ENCODE assay signal across 20 cellular contexts in the genomic region with DNA sequence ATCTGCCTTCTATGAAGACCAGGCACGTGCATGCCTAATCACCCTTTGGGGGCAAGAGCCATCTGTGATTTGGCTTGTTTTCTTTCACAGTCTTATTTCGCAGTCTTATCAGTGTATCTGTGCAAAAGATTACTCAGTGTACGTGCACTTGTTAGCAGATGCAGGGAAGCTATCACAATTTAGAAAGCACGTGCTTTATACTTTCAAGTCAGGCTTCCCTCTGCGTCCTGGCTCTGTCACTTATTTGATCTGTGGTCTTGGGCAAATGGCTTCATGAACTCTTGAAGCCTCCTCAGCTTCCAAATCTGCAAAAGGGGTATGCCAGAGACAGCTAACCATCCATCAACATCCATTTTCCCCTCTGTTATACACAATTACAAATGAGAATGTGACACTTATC.
DNase-seq lines count a peak whose midpoint lies in the region; ATAC-seq and TF ChIP-seq lines count a peak whose summit lies in the region.
"Had no signal": no experiment of that assay in that cellular context is flagged by ENCODE, and none has a peak within 500 bp of the region (broad histone marks: within the 10 kb centered on the region; RNA-seq: fewer than 3 reads in every experiment).

No MANE protein-coding gene starts in this region.

- H3K79me2 ChIP-seq in Karpas-422 (ENCODE audit: low read length): no peaks in the 10 kb centered on the region

- TF ChIP-seq CTCF in CD8-positive, alpha-beta T cell (IDR thresholded peaks at IDR 0.05): no peak
- TF ChIP-seq CTCF in type B pancreatic cell (conservative IDR thresholded peaks at IDR 0.05): no peak

- no peak overlapping the region for H3K9ac ChIP-seq in Karpas-422 (ENCODE audit: low read length)
- no peak overlapping the region for H3K9ac ChIP-seq in rectal smooth muscle tissue (ENCODE audit: low read length)

- POLR2A ChIA-PET in CD8-positive, alpha-beta T cell (lab: Charles Lee): interaction anchor here (1.0 kb wide), 1 partner anchor 140 kb away, joined by 3 read pairs; no protein-coding TSS in a partner anchor

- H2AFZ ChIP-seq in Karpas-422 (ENCODE audit: low read length): no peak overlapping the region

- peaks cover 5% of the 10 kb centered on the region for H3K4me1 ChIP-seq in CD8-positive, alpha-beta T cell (ENCODE audit: insufficient read depth, low read length)
- H3K4me1 ChIP-seq in Karpas-422 (ENCODE audit: low read length) (peaks cover 32% of the 10 kb centered on the region), rectal smooth muscle tissue (ENCODE audit: control insufficient read depth, insufficient read depth, low read length) (peaks cover 12% of the 10 kb centered on the region)

- H3K27me3 ChIP-seq in CD8-positive, alpha-beta T cell (ENCODE audit: insufficient read depth, low read length): no peaks in the 10 kb centered on the region
- H3K27me3 ChIP-seq in Karpas-422 (ENCODE audit: low read length) (no peaks in the 10 kb centered on the region), rectal smooth muscle tissue (ENCODE audit: control insufficient read depth, insufficient read depth, low read length) (no peaks in the 10 kb centered on the region)

- CTCF ChIA-PET in CD8-positive, alpha-beta T cell (lab: Charles Lee): no interaction called here

- no peaks in the 10 kb centered on the region for H3K9me3 Mint-ChIP-seq in CD8-positive, alpha-beta T cell
- H3K9me3 Mint-ChIP-seq in central memory CD8-positive, alpha-beta T cell: no peaks in the 10 kb centered on the region
- H3K9me3 Mint-ChIP-seq in type B pancreatic cell: peaks cover 6% of the 10 kb centered on the region
- H3K9me3 Mint-ChIP-seq: activated CD4-positive, alpha-beta memory T cell treated with anti-CD3 and anti-CD28 coated beads for 36 hours; activated T-cell treated with anti-CD3 and anti-CD28 coated beads, Interleukin-2, amount 50 U/mL, for 4 hours; memory B cell; nephron progenitor cell had no signal

- peaks cover 23% of the 10 kb centered on the region for H4K20me1 ChIP-seq in Karpas-422 (ENCODE audit: insufficient read depth, low read depth, low read length)

- ATAC-seq in CD8-positive, alpha-beta T cell: no peak
- ATAC-seq in central memory CD8-positive, alpha-beta T cell (replicated peaks; ENCODE audit: extremely low read depth, poor library complexity, severe bottlenecking): no peak
- ATAC-seq: K562 had no signal

- H3K36me3 ChIP-seq in CD8-positive, alpha-beta T cell (ENCODE audit: insufficient read depth, low read length): no peaks in the 10 kb centered on the region
- no peaks in the 10 kb centered on the region for H3K36me3 ChIP-seq in Karpas-422 (ENCODE audit: insufficient read depth, low read length)
- H3K36me3 ChIP-seq in rectal smooth muscle tissue (ENCODE audit: control insufficient read depth, insufficient read depth, low read length): no peaks in the 10 kb centered on the region
- H3K36me3 ChIP-seq: WERI-Rb-1 had no signal

- no peak for DNase-seq in CD8-positive, alpha-beta T cell
- DNase-seq in Karpas-422 (no peak), EL (no peak), type B pancreatic cell (ENCODE audit: extremely low spot score, unreplicated experiment) (no peak), T1000 (lab: John Stamatoyannopoulos, UW) (no peak)
- no peak for DNase-seq in central memory CD8-positive, alpha-beta T cell (ENCODE audit: low spot score in 2 of 2)
- DNase-seq: activated naive CD4-positive, alpha-beta T cell treated with anti-CD3 and anti-CD28 coated beads, Interleukin-2, amount 10 ng/mL, durations not matched to agents 7 days and 5 days; activated T-cell treated with anti-CD3 and anti-CD28 coated beads, Interleukin-2, amount 50 U/mL, for 4 hours; kidney glomerular epithelial cell; NCI-H1048; NCI-H2081; NCI-H510A; nephron progenitor cell; stimulated activated CD4-positive, alpha-beta T cell treated with anti-CD3 and anti-CD28 coated beads, Interleukin-4, amount 100 ng/mL, for 24 hours had no signal

- H3K4me2 ChIP-seq in Karpas-422 (ENCODE audit: low read depth, low read length, poor library complexity, severe bottlenecking): peak overlapping the region; percentile 36

- H3K36me3 Mint-ChIP-seq in CD8-positive, alpha-beta T cell: peaks cover 9% of the 10 kb centered on the region
- H3K36me3 Mint-ChIP-seq in central memory CD8-positive, alpha-beta T cell (ENCODE audit: insufficient read depth): peaks cover 6% of the 10 kb centered on the region
- peaks cover 5% of the 10 kb centered on the region for H3K36me3 Mint-ChIP-seq in type B pancreatic cell

- no peak overlapping the region for H3K4me3 Mint-ChIP-seq in CD8-positive, alpha-beta T cell
- no peak overlapping the region for H3K4me3 Mint-ChIP-seq in central memory CD8-positive, alpha-beta T cell
- H3K4me3 Mint-ChIP-seq in type B pancreatic cell: no peak overlapping the region
- H3K4me3 Mint-ChIP-seq: activated CD4-positive, alpha-beta memory T cell treated with anti-CD3 and anti-CD28 coated beads for 36 hours; activated naive CD4-positive, alpha-beta T cell treated with anti-CD3 and anti-CD28 coated beads, Interleukin-2, amount 10 ng/mL, durations not matched to agents 7 days and 5 days; activated T-cell treated with anti-CD3 and anti-CD28 coated beads, Interleukin-2, amount 50 U/mL, for 4 hours; memory B cell; nephron progenitor cell had no signal

- peaks cover 23% of the 10 kb centered on the region for H3K4me1 Mint-ChIP-seq in CD8-positive, alpha-beta T cell (ENCODE audit: low read depth)
- peaks cover 34% of the 10 kb centered on the region for H3K4me1 Mint-ChIP-seq in central memory CD8-positive, alpha-beta T cell
- peaks cover 24% of the 10 kb centered on the region for H3K4me1 Mint-ChIP-seq in type B pancreatic cell (ENCODE audit: unreplicated experiment)

- intact Hi-C loops in CD8-positive, alpha-beta T cell (cut with DNase I, micrococcal nuclease): no loop called here

- H3K4me3 ChIP-seq in CD8-positive, alpha-beta T cell (ENCODE audit: low read depth, low read length): no peak overlapping the region
- H3K4me3 ChIP-seq in Karpas-422 (ENCODE audit: low read length) (no peak overlapping the region), rectal smooth muscle tissue (ENCODE audit: low read length) (no peak overlapping the region)
- H3K4me3 ChIP-seq: K562 had no signal

- no peaks in the 10 kb centered on the region for H3K9me3 ChIP-seq in CD8-positive, alpha-beta T cell (ENCODE audit: low read length)
- H3K9me3 ChIP-seq in Karpas-422 (ENCODE audit: low read length): no peaks in the 10 kb centered on the region

- H3K27ac Mint-ChIP-seq in CD8-positive, alpha-beta T cell: peak overlapping the region; percentile 22
- H3K27ac Mint-ChIP-seq in central memory CD8-positive, alpha-beta T cell (ENCODE audit: low read depth): peak overlapping the region; percentile 14
- no peak overlapping the region for H3K27ac Mint-ChIP-seq in type B pancreatic cell
- H3K27ac Mint-ChIP-seq: activated CD4-positive, alpha-beta memory T cell treated with anti-CD3 and anti-CD28 coated beads for 36 hours had no signal

- H3K27ac ChIP-seq in CD8-positive, alpha-beta T cell (ENCODE audit: low read depth, low read length): no peak overlapping the region
- H3K27ac ChIP-seq in Karpas-422 (ENCODE audit: low read length) (no peak overlapping the region), rectal smooth muscle tissue (ENCODE audit: low read depth, low read length) (peak overlapping the region; percentile 89)
- H3K27ac ChIP-seq: WERI-Rb-1 had no signal

- H3K9me2 ChIP-seq in Karpas-422 (replicated peaks; ENCODE audit: insufficient read depth, low read length): no peaks in the 10 kb centered on the region

- H3K27me3 Mint-ChIP-seq in CD8-positive, alpha-beta T cell (ENCODE audit: low read depth): no peaks in the 10 kb centered on the region
- no peaks in the 10 kb centered on the region for H3K27me3 Mint-ChIP-seq in central memory CD8-positive, alpha-beta T cell
- H3K27me3 Mint-ChIP-seq in type B pancreatic cell: no peaks in the 10 kb centered on the region
- H3K27me3 Mint-ChIP-seq: activated CD4-positive, alpha-beta memory T cell treated with anti-CD3 and anti-CD28 coated beads for 36 hours; activated naive CD4-positive, alpha-beta T cell treated with anti-CD3 and anti-CD28 coated beads, Interleukin-2, amount 10 ng/mL, durations not matched to agents 7 days and 5 days; memory B cell; progenitor cell of endocrine pancreas had no signal
